Comparison of ENCODE assay signal across 8 cellular contexts in genomic region chr6:132354517-132355167, GRCh38. TPM values are rescaled to one million over a fixed set of nuclear protein-coding genes. Genes with fewer than 3 reads are reported as not detected.
DNase-seq lines count a peak whose midpoint lies in the region; ATAC-seq, FAIRE-seq and TF ChIP-seq lines count a peak whose summit lies in the region.
"Had no signal": no experiment of that assay in that cellular context is flagged by ENCODE, and none has a peak within 500 bp of the region (broad histone marks: within the 10 kb centered on the region; RNA-seq: fewer than 3 reads in every experiment).

No MANE protein-coding gene starts in this region.

- no peaks in the 10 kb centered on the region for H3K9me2 ChIP-seq in PC-3 (replicated peaks; ENCODE audit: low read length)

- H4K20me1 ChIP-seq in PC-3 (ENCODE audit: low read length) (no peaks in the 10 kb centered on the region), K562 (replicated peaks; ENCODE audit: control insufficient read depth, insufficient read depth, low read length) (no peaks in the 10 kb centered on the region)

- H3K36me3 ChIP-seq in PC-3 (ENCODE audit: low read depth, low read length), result no peaks in the 10 kb centered on the region
- H3K36me3 ChIP-seq in K562 (ENCODE audit: control insufficient read depth, insufficient read depth, low read length), result no peaks in the 10 kb centered on the region
- H3K36me3 ChIP-seq: thyroid gland had no signal

- H3K79me2 ChIP-seq in PC-3 (ENCODE audit: low read length) (no peaks in the 10 kb centered on the region), K562 (ENCODE audit: control insufficient read depth, insufficient read depth, low read length) (no peaks in the 10 kb centered on the region)

- BruUV-seq in PC-3 (replicated peaks; lab: Mats Ljungman, UMichigan), result no TSS peak
- no TSS peak for BruUV-seq in K562 (replicated peaks; lab: Mats Ljungman, UMichigan)

- no peaks in the 10 kb centered on the region for H3K9me1 ChIP-seq in K562 (ENCODE audit: control insufficient read depth, insufficient read depth, low read length)

- no peak overlapping the region for H3K4me3 ChIP-seq in PC-3 (ENCODE audit: low read length)
- H3K4me3 ChIP-seq in K562, result no peak overlapping the region
- H3K4me3 ChIP-seq: thyroid gland had no signal

- intact Hi-C loops in PC-3 (cut with micrococcal nuclease), result no loop called here
- intact Hi-C loops in K562 (cut with micrococcal nuclease), result no loop called here

- H3K27ac ChIP-seq in PC-3 (ENCODE audit: low read length) (no peak overlapping the region), K562 (ENCODE audit: extremely low read depth, low read depth, low read length) (no peak overlapping the region)
- H3K27ac ChIP-seq: thyroid gland had no signal

- TF ChIP-seq CTCF in PC-3 (conservative IDR thresholded peaks at IDR 0.05; ENCODE audit: low read depth, low read length), result no peak
- no peak for TF ChIP-seq CTCF in K562 (IDR thresholded peaks at IDR 0.05 in 2 of 3, conservative IDR thresholded peaks at IDR 0.05 in 1 of 3; ENCODE audit: insufficient read depth in 2 of 3, low read depth in 1 of 3, low read length in 3 of 3)

- H2AFZ ChIP-seq in PC-3 (ENCODE audit: low read length) (no peak overlapping the region), K562 (ENCODE audit: low read depth, low read length) (no peak overlapping the region)

- no peak for TF ChIP-seq EP300 in K562 (IDR thresholded peaks at IDR 0.05; ENCODE audit: low read length)

- H3K27me3 ChIP-seq in PC-3 (ENCODE audit: low read length), result no peaks in the 10 kb centered on the region
- no peaks in the 10 kb centered on the region for H3K27me3 ChIP-seq in K562 (ENCODE audit: control insufficient read depth in 2 of 2, insufficient read depth in 2 of 2, low read length in 2 of 2)
- H3K27me3 ChIP-seq: thyroid gland had no signal

- no peak for TF ChIP-seq POLR2A in K562 (conservative IDR thresholded peaks at IDR 0.05)

- peaks cover 21% of the 10 kb centered on the region; the same call in 1 of the 2 replicates for H3K4me1 ChIP-seq in PC-3 (ENCODE audit: insufficient read depth, low read length)
- no peaks in the 10 kb centered on the region; a peak in 1 of 5 replicates for H3K4me1 ChIP-seq in K562 (replicated peaks in 1 of 2; ENCODE audit: control insufficient read depth in 2 of 2, insufficient read depth in 2 of 2, low read length in 2 of 2)
- H3K4me1 ChIP-seq: thyroid gland had no signal

- no peak for FAIRE-seq in K562 (lab: Jason Lieb, UNC)

- DNase-seq in PC-3 (peak; percentile 6), K562 (ENCODE audit: extremely low read depth in 1 of 4, low spot score in 3 of 4) (peak in 1 of 4 experiments; percentile 13), NCI-H82 (lab: John Stamatoyannopoulos, UW) (no peak)
- DNase-seq in stimulated activated CD8-positive, alpha-beta memory T cell treated with anti-CD3 and anti-CD28 coated beads, Interleukin-4, amount 100 ng/mL, for 48 hours, result peak; percentile 39

- POLR2A ChIA-PET in PC-3 (lab: Charles Lee; ENCODE audit: unreplicated experiment), result no interaction called here
- POLR2A ChIA-PET in K562 (lab: Yijun Ruan, JAX), result no interaction called here

- WGBS in K562 (ENCODE audit: insufficient coverage, low coverage, missing lambda C conversion rate), result 5% methylated on average over 7 of the region's 7 CpGs

- H3K4me2 ChIP-seq in PC-3 (ENCODE audit: low read length), result no peak overlapping the region
- no peak overlapping the region for H3K4me2 ChIP-seq in K562 (ENCODE audit: insufficient read depth, low read length)

- no peak for TF ChIP-seq RAD21 in K562 (CRISPR knock-in tag; conservative IDR thresholded peaks at IDR 0.05 in 1 of 2, IDR thresholded peaks at IDR 0.05 in 1 of 2)

- no peaks in the 10 kb centered on the region for H3F3A ChIP-seq in PC-3 (ENCODE audit: low read length, unreplicated experiment)

- in situ Hi-C loops in K562 (cut with MboI), result no loop called here

- CTCF ChIA-PET in PC-3 (lab: Charles Lee), result no interaction called here
- CTCF ChIA-PET in K562 (lab: Yijun Ruan, JAX; ENCODE audit: low intra/inter-chr PET ratio), result no interaction called here

- H3K9ac ChIP-seq in PC-3 (ENCODE audit: low read length) (no peak overlapping the region), K562 (ENCODE audit: insufficient read depth in 1 of 2, low read depth in 2 of 2, low read length in 2 of 2) (no peak overlapping the region)

- H3K9me3 ChIP-seq in PC-3 (ENCODE audit: low read length) (no peaks in the 10 kb centered on the region), K562 (replicated peaks; ENCODE audit: control insufficient read depth, insufficient read depth, low read depth, low read length) (no peaks in the 10 kb centered on the region)
- H3K9me3 ChIP-seq: thyroid gland had no signal

- ATAC-seq in GM21619 (IDR thresholded peaks at IDR 0.05; ENCODE audit: unreplicated experiment) (peak; percentile 59), PC-3 (no peak), K562 (0 out of 3 replicates have a peak, but pooled peaks have one; percentile 29), HG02852 (IDR thresholded peaks at IDR 0.05; ENCODE audit: unreplicated experiment) (no peak), GM19328 (IDR thresholded peaks at IDR 0.05; ENCODE audit: unreplicated experiment) (no peak)

TF ChIP-seq in K562, 482 proteins besides CTCF, POLR2A, EP300 and RAD21:
- peak; percentile 76 for TF ChIP-seq ZFP36 (IDR thresholded peaks at IDR 0.05; ENCODE audit: low read depth, low read length, partially characterized antibody)
- peak; percentile 31; the same call in 1 of the 2 replicates for TF ChIP-seq NFE2 (IDR thresholded peaks at IDR 0.05; ENCODE audit: low read depth)
- no peak for TF ChIP-seq SMC3 (conservative IDR thresholded peaks at IDR 0.05; ENCODE audit: insufficient read depth, low read depth, low read length)
- no peak for TF ChIP-seq HIVEP1 (CRISPR knock-in tag; IDR thresholded peaks at IDR 0.05)
- TF ChIP-seq MAFG (tag; conservative IDR thresholded peaks at IDR 0.05), result peak; percentile 34
- peak; percentile 61 for TF ChIP-seq NFIC (IDR thresholded peaks at IDR 0.05)
- TF ChIP-seq RCOR1 (IDR thresholded peaks at IDR 0.05; ENCODE audit: borderline replicate concordance in 1 of 2, low read depth in 2 of 2, low read length in 2 of 2), result no peak
- no peak for TF ChIP-seq IRF9 (tag; IDR thresholded peaks at IDR 0.05)
- TF ChIP-seq ZNF121 (CRISPR knock-in tag; conservative IDR thresholded peaks at IDR 0.05), result no peak
- TF ChIP-seq C11orf30 (IDR thresholded peaks at IDR 0.05; ENCODE audit: low read depth), result peak; percentile 22; the same call in 1 of the 2 replicates

RNA-seq across cellular contexts. Expression of gene MOXD1, which starts 46.6 kb away (rescaled TPM):
- total RNA-seq in PC-3 (2014; rRNA removed), result 5.0 and 9.9 TPM in 2 replicates
- not detected in 2 replicates for total RNA-seq in K562 (2011; cell fraction: chromatin; rRNA removed; ENCODE audit: low replicate concordance)
- not detected in 2 replicates for total RNA-seq in K562 (2011; cell fraction: nucleolus; rRNA removed)
- total RNA-seq in K562 (2011; cell fraction: nucleoplasm; rRNA removed), result not detected in 2 replicates
- not detected in 2 replicates for total RNA-seq in K562 (2014; rRNA removed)
- not detected in 2 replicates for total RNA-seq in K562 (2014; rRNA removed; fragmentation: Illumina TruSeq; extraction: Trizol)
- not detected in 2 replicates for total RNA-seq in K562 (2015; rRNA removed; fragmentation: Illumina TruSeq; extraction: Trizol)
- total RNA-seq in K562 (2021), result 0.04 TPM in 1 of 2 replicates, not detected in the other
- not detected in 2 replicates for polyA plus RNA-seq in K562 (2011; rRNA removed)
- polyA plus RNA-seq in K562 (2011; cell fraction: cytosol; rRNA removed), result not detected in 2 replicates
- polyA plus RNA-seq in K562 (2011; cell fraction: nucleus; rRNA removed), result not detected in 2 replicates
- not detected in 2 replicates for polyA plus RNA-seq in K562 (2012)
- polyA plus RNA-seq in K562 (2014; fragmentation: Illumina TruSeq; extraction: Trizol), result not detected in 2 replicates
- polyA plus RNA-seq in K562 (2014; fragmentation: Nextera tagmentation; extraction: Ambion mirVana), result not detected
- not detected in 2 replicates for polyA plus RNA-seq in K562 (2014; rRNA removed)
- not detected in 2 replicates for polyA minus RNA-seq in K562 (2011; rRNA and poly(A)+ RNA removed)
- not detected in 2 replicates for polyA minus RNA-seq in K562 (2011; cell fraction: cytosol; rRNA and poly(A)+ RNA removed)
- polyA minus RNA-seq in K562 (2011; cell fraction: nucleus; rRNA and poly(A)+ RNA removed), result not detected in 2 replicates

Comparison
In these comparisons a context has a peak if more than half of its experiments do, and no peak if none do; other contexts are left out.
1. ATAC-seq: peak in GM21619 (single experiment) and K562 (single experiment); none in PC-3 (single experiment), HG02852 (single experiment) and GM19328 (single experiment).